In genomic region chr7:37826825-37827224, GRCh38 we compare ENCODE assay signal across 21 cellular contexts. TPM values are rescaled to one million over a fixed set of nuclear protein-coding genes. Genes with fewer than 3 reads are reported as not detected.
DNase-seq lines count a peak whose midpoint lies in the region; ATAC-seq, FAIRE-seq and TF ChIP-seq lines count a peak whose summit lies in the region.
"Had no signal": no experiment of that assay in that cellular context is flagged by ENCODE, and none has a peak within 500 bp of the region (broad histone marks: within the 10 kb centered on the region; RNA-seq: fewer than 3 reads in every experiment).

No MANE protein-coding gene starts in this region.

- POLR2A ChIA-PET in CD4-positive, alpha-beta T cell (lab: Charles Lee) = no interaction called here

- H3K27me3 ChIP-seq in body of pancreas = no peaks in the 10 kb centered on the region
- no peaks in the 10 kb centered on the region for H3K27me3 ChIP-seq in CD4-positive, alpha-beta T cell (ENCODE audit: control insufficient read depth, insufficient read depth, low read length)
- H3K27me3 ChIP-seq: foreskin keratinocyte, neural progenitor cell, right lobe of liver, transverse colon had no signal

- H3K4me1 Mint-ChIP-seq in natural killer cell = peaks cover 32 to 34% of the 10 kb centered on the region in 2 donors
- no peaks in the 10 kb centered on the region for H3K4me1 Mint-ChIP-seq in CD4-positive, alpha-beta T cell (ENCODE audit: low read depth)
- peaks cover 14% of the 10 kb centered on the region for H3K4me1 Mint-ChIP-seq in T-helper 2 cell treated with Interferon-gamma antibody and Interleukin-4, amounts not matched to agents 5 μg/mL and 100 μg/mL, for 36 hours (ENCODE audit: low read depth)
- H3K4me1 Mint-ChIP-seq: neural progenitor cell had no signal

- H3K36me3 ChIP-seq in body of pancreas (replicated peaks in 1 of 2; ENCODE audit: insufficient read depth in 1 of 2, low read depth in 2 of 2) = no peaks in the 10 kb centered on the region
- H3K36me3 ChIP-seq: neural progenitor cell, right lobe of liver, transverse colon had no signal

- peak overlapping the region; percentile 5 for H3K4me3 Mint-ChIP-seq in natural killer cell
- no peak overlapping the region for H3K4me3 Mint-ChIP-seq in CD4-positive, alpha-beta T cell
- no peak overlapping the region for H3K4me3 Mint-ChIP-seq in T-helper 2 cell treated with Interferon-gamma antibody and Interleukin-4, amounts not matched to agents 5 μg/mL and 100 μg/mL, for 36 hours
- H3K4me3 Mint-ChIP-seq: activated naive CD8-positive, alpha-beta T cell treated with anti-CD3 and anti-CD28 coated beads, Interleukin-2, amount 10 ng/mL, durations not matched to agents 7 days and 5 days; central memory CD8-positive, alpha-beta T cell; neural progenitor cell had no signal

- H3K4me3 ChIP-seq in body of pancreas = no peak overlapping the region
- H3K4me3 ChIP-seq: lung, neural progenitor cell, right lobe of liver, transverse colon had no signal

- H3K27ac ChIP-seq in body of pancreas = no peak overlapping the region
- no peak overlapping the region for H3K27ac ChIP-seq in CD4-positive, alpha-beta T cell (ENCODE audit: low read depth, low read length)
- H3K27ac ChIP-seq: foreskin keratinocyte, neural progenitor cell, right lobe of liver, transverse colon had no signal

- H3K27ac Mint-ChIP-seq in natural killer cell = peak overlapping the region; percentile 8 to 68
- H3K27ac Mint-ChIP-seq in CD4-positive, alpha-beta T cell = no peak overlapping the region
- H3K27ac Mint-ChIP-seq in T-helper 2 cell treated with Interferon-gamma antibody and Interleukin-4, amounts not matched to agents 5 μg/mL and 100 μg/mL, for 36 hours = no peak overlapping the region
- H3K27ac Mint-ChIP-seq: activated naive CD8-positive, alpha-beta T cell treated with anti-CD3 and anti-CD28 coated beads, Interleukin-2, amount 10 ng/mL, durations not matched to agents 7 days and 5 days; neural progenitor cell had no signal

- intact Hi-C loops in natural killer cell (cut with micrococcal nuclease) = no loop called here
- intact Hi-C loops in body of pancreas (cut with DNase I) = no loop called here
- intact Hi-C loops in CD4-positive, alpha-beta T cell (cut with DNase I, micrococcal nuclease) = no loop called here

- H3K9me3 ChIP-seq in body of pancreas = no peaks in the 10 kb centered on the region
- H3K9me3 ChIP-seq in CD4-positive, alpha-beta T cell (ENCODE audit: control insufficient read depth, low read length) = no peaks in the 10 kb centered on the region
- H3K9me3 ChIP-seq: right lobe of liver, transverse colon had no signal

- H3K9me3 Mint-ChIP-seq in natural killer cell = no peaks in the 10 kb centered on the region
- H3K9me3 Mint-ChIP-seq in CD4-positive, alpha-beta T cell = no peaks in the 10 kb centered on the region
- no peaks in the 10 kb centered on the region for H3K9me3 Mint-ChIP-seq in T-helper 2 cell treated with Interferon-gamma antibody and Interleukin-4, amounts not matched to agents 5 μg/mL and 100 μg/mL, for 36 hours
- H3K9me3 Mint-ChIP-seq: activated naive CD8-positive, alpha-beta T cell treated with anti-CD3 and anti-CD28 coated beads, Interleukin-2, amount 10 ng/mL, durations not matched to agents 7 days and 5 days; central memory CD8-positive, alpha-beta T cell had no signal

- WGBS in body of pancreas, 2 donors = 47 to 51% methylated on average over 4 of the region's 4 CpGs

- DNase-seq in GM12892 (ENCODE audit: insufficient read length) (no peak), natural killer cell (no peak), body of pancreas (no peak), DMS79 (lab: John Stamatoyannopoulos, UW) (no peak)
- no peak for DNase-seq in CD4-positive, alpha-beta T cell
- DNase-seq in T-helper 2 cell treated with Interferon-gamma antibody and Interleukin-4, amounts not matched to agents 5 μg/mL and 100 μg/mL, for 36 hours (ENCODE audit: low spot score) = no peak
- DNase-seq: activated CD4-positive, alpha-beta T cell treated with anti-CD3 and anti-CD28 coated beads for 4 hours; activated naive CD8-positive, alpha-beta T cell treated with anti-CD3 and anti-CD28 coated beads, Interleukin-2, amount 10 ng/mL, durations not matched to agents 7 days and 5 days; foreskin keratinocyte; GOT3; NCI-H1436; NK-92 treated with Interleukin-12 subunit alpha and Interleukin-12 subunit beta, amount 100 ng/mL, for 24 hours; right lobe of liver; Right ventricle myocardium superior; T-helper 2 cell; transverse colon had no signal

- CTCF ChIA-PET in CD4-positive, alpha-beta T cell (lab: Charles Lee) = no interaction called here

- H3K27me3 Mint-ChIP-seq in natural killer cell (ENCODE audit: low read depth in 2 of 2) = peaks cover 2 to 12% of the 10 kb centered on the region in 2 donors
- H3K27me3 Mint-ChIP-seq in CD4-positive, alpha-beta T cell = peaks cover 8% of the 10 kb centered on the region
- peaks cover 32% of the 10 kb centered on the region for H3K27me3 Mint-ChIP-seq in T-helper 2 cell treated with Interferon-gamma antibody and Interleukin-4, amounts not matched to agents 5 μg/mL and 100 μg/mL, for 36 hours (ENCODE audit: low read depth)
- H3K27me3 Mint-ChIP-seq: central memory CD8-positive, alpha-beta T cell had no signal

- peak; percentile 46 for FAIRE-seq in GM12892 (lab: Jason Lieb, UNC)

- ATAC-seq in GM19372 (IDR thresholded peaks at IDR 0.05; ENCODE audit: low read depth, unreplicated experiment) (peak; percentile 70), HG03442 (IDR thresholded peaks at IDR 0.05; ENCODE audit: unreplicated experiment) (peak; percentile 55), natural killer cell (peak in 2 of 3 donors; percentile 65 to 91), body of pancreas (no peak)
- no peak for ATAC-seq in CD4-positive, alpha-beta T cell (ENCODE audit: poor library complexity)
- ATAC-seq: foreskin keratinocyte had no signal

- no peaks in the 10 kb centered on the region for H3K4me1 ChIP-seq in body of pancreas
- H3K4me1 ChIP-seq: foreskin keratinocyte, neural progenitor cell, right lobe of liver, transverse colon had no signal

- peaks cover 10% of the 10 kb centered on the region for H3K36me3 Mint-ChIP-seq in natural killer cell
- no peaks in the 10 kb centered on the region for H3K36me3 Mint-ChIP-seq in CD4-positive, alpha-beta T cell (ENCODE audit: low read depth)
- no peaks in the 10 kb centered on the region for H3K36me3 Mint-ChIP-seq in T-helper 2 cell treated with Interferon-gamma antibody and Interleukin-4, amounts not matched to agents 5 μg/mL and 100 μg/mL, for 36 hours (ENCODE audit: low read depth)
- H3K36me3 Mint-ChIP-seq: neural progenitor cell had no signal

- TF ChIP-seq CTCF in natural killer cell (IDR thresholded peaks at IDR 0.05) (no peak), body of pancreas (IDR thresholded peaks at IDR 0.05) (no peak)
- no peak for TF ChIP-seq CTCF in CD4-positive, alpha-beta T cell (IDR thresholded peaks at IDR 0.05)

- TF ChIP-seq POLR2A in GM12892 (IDR thresholded peaks at IDR 0.05; ENCODE audit: low read depth, low read length) = no peak
- no peak for TF ChIP-seq POLR2A in body of pancreas (IDR thresholded peaks at IDR 0.05)

RNA-seq across cellular contexts. Expression of gene NME8, which starts 21.6 kb away (rescaled TPM):
- not detected for polyA plus RNA-seq in GM12892 (2012; ENCODE audit: missing spikeins)
- total RNA-seq in natural killer cell (10 to 100 TPM; 23.5 to 37.0 (median 27.1) TPM), body of pancreas (not detected)
- not detected for total RNA-seq in CD4-positive, alpha-beta T cell
- total RNA-seq: activated naive CD8-positive, alpha-beta T cell treated with anti-CD3 and anti-CD28 coated beads, Interleukin-2, amount 10 ng/mL, durations not matched to agents 7 days and 5 days; foreskin keratinocyte; Right ventricle myocardium superior; transverse colon had no signal
- polyA plus RNA-seq: foreskin keratinocyte had no signal

Comparison
In these comparisons a context has a peak if more than half of its experiments do, and no peak if none do; other contexts are left out.
1. ATAC-seq: peak in GM19372 (single experiment), HG03442 (single experiment) and natural killer cell (2 of 3); none in body of pancreas (single experiment) and CD4-positive, alpha-beta T cell (single experiment).
2. H3K27ac Mint-ChIP-seq: peak in natural killer cell (2 of 2); none in CD4-positive, alpha-beta T cell (single experiment) and T-helper 2 cell treated with Interferon-gamma antibody and Interleukin-4, amounts not matched to agents 5 μg/mL and 100 μg/mL, for 36 hours (single experiment).
3. RNA of gene NME8, which starts 21.6 kb away (total RNA-seq): 23.5 to 37.0 TPM in natural killer cell; not detected in CD4-positive, alpha-beta T cell and not detected in body of pancreas; every median in the first group is over 10 times any median in the second.